In the genomic region with DNA sequence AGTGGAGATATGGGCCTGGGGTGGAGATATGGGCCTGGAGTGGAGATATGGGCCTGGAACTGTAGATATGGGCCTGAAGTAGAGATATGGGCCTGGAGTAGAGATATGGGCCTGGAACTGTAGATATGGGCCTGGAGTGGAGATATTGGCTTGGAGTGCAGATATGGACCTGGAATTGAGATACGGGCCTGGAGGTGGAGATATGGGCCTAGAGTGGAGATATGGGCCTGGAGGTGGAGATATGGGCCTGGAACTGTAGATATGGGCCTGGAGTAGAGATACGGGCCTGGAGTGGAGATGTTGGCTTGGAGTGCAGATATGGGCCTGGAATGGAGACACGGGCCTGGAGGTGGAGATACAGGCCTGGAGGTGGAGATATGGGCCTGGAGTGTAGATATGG, we compare ENCODE assay signal across 9 cellular contexts. TPM values are rescaled to one million over a fixed set of nuclear protein-coding genes. Genes with fewer than 3 reads are reported as not detected.
"Had no signal": no experiment of that assay in that cellular context is flagged by ENCODE, and none has a peak within 500 bp of the region (broad histone marks: within the 10 kb centered on the region; RNA-seq: fewer than 3 reads in every experiment).

No MANE protein-coding gene starts in this region.

- DNase-seq: H9, HCEC 1CT had no signal

- FAIRE-seq: H1, H54, HepG2 had no signal

- H3K36me3 Mint-ChIP-seq: IgD-negative memory B cell had no signal

- H3K4me2 ChIP-seq: GM23338 had no signal

- H3K4me1 Mint-ChIP-seq: GM23338, H9, IgD-negative memory B cell had no signal

- ATAC-seq: GM23338, HepG2 had no signal

- H3K4me3 ChIP-seq: GM23338 had no signal

- H3K4me3 Mint-ChIP-seq: GM23338, H9, IgD-negative memory B cell had no signal

- H2AFZ ChIP-seq: GM23338 had no signal

- H3K27ac ChIP-seq: HL-60 had no signal

- H3K27ac Mint-ChIP-seq: GM23338, H9, IgD-negative memory B cell had no signal

RNA-seq across cellular contexts. Expression of a gene that starts 0.4 kb away (rescaled TPM):
- total RNA-seq: GM23338, H1, H9, HepG2, HT1080 had no signal
- polyA plus RNA-seq: GM23338, H1, HepG2, IgD-negative memory B cell had no signal

RNA-seq across cellular contexts. Expression of a gene that starts 13.7 kb away (rescaled TPM):
- total RNA-seq: GM23338, H1, H9, HepG2, HT1080 had no signal
- polyA plus RNA-seq: GM23338, H1, HepG2 had no signal

RNA-seq across cellular contexts. Expression of a gene that starts 44.9 kb away (rescaled TPM):
- total RNA-seq: GM23338, H1, H9, HepG2, HT1080 had no signal
- polyA plus RNA-seq: GM23338, H1, HepG2 had no signal
